In genomic region chrX:40016702-40017101, GRCh38 we compare ENCODE assay signal across 13 cellular contexts.
DNase-seq lines count a peak whose midpoint lies in the region; ATAC-seq, FAIRE-seq and TF ChIP-seq lines count a peak whose summit lies in the region.
"Had no signal": no experiment of that assay in that cellular context is flagged by ENCODE, and none has a peak within 500 bp of the region (broad histone marks: within the 10 kb centered on the region; RNA-seq: fewer than 3 reads in every experiment).

No MANE protein-coding gene starts in this region.

- FAIRE-seq in GM19239 (lab: Jason Lieb, UNC): peak; percentile 73
- FAIRE-seq in GM12878 (lab: Jason Lieb, UNC): no peak

- H3K36me3 ChIP-seq in SK-N-SH (replicated peaks in 1 of 2; ENCODE audit: control insufficient read depth in 1 of 2, insufficient read depth in 2 of 2, low read length in 1 of 2): no peaks in the 10 kb centered on the region
- H3K36me3 ChIP-seq in BLaER1: no peaks in the 10 kb centered on the region; the same call in 1 of the 2 replicates
- H3K36me3 ChIP-seq in GM12878 (ENCODE audit: control insufficient read depth in 2 of 2, insufficient read depth in 2 of 2, low read length in 1 of 2): no peaks in the 10 kb centered on the region
- H3K36me3 ChIP-seq in Karpas-422 (ENCODE audit: insufficient read depth, low read length): no peaks in the 10 kb centered on the region
- H3K36me3 ChIP-seq: BE2C had no signal

- H3K9me2 ChIP-seq in SK-N-SH: no peaks in the 10 kb centered on the region
- H3K9me2 ChIP-seq in Karpas-422 (replicated peaks; ENCODE audit: insufficient read depth, low read length): no peaks in the 10 kb centered on the region

- TF ChIP-seq EP300 in SK-N-SH (IDR thresholded peaks at IDR 0.05; ENCODE audit: borderline replicate concordance in 1 of 2, low read depth in 1 of 2, low read length in 1 of 2) (no peak), GM12878 (IDR thresholded peaks at IDR 0.05; ENCODE audit: borderline replicate concordance in 1 of 2, control insufficient read depth in 1 of 2, low read depth in 2 of 2, low read length in 2 of 2) (no peak)

- DNase-seq in SK-N-SH: no peak
- DNase-seq in GM19239 (ENCODE audit: insufficient read length, low spot score): no peak
- DNase-seq in GM12878 (ENCODE audit: low read depth, low spot score): no peak
- DNase-seq in stimulated activated CD4-positive, alpha-beta T cell treated with anti-CD3 and anti-CD28 coated beads, Interleukin-4, amount 100 ng/mL, for 1 hour: no peak
- DNase-seq in NCI-H82 (lab: John Stamatoyannopoulos, UW): no peak
- DNase-seq in Karpas-422: no peak
- DNase-seq: BE2C; Caco-2; CD8-positive, alpha-beta memory T cell; HCEC 1CT had no signal

- RAD21 ChIA-PET in GM12878 (lab: Charles Lee; ENCODE audit: unreplicated experiment): interaction anchor here (0.8 kb wide), 2 partner anchors 82 to 203 kb away, joined by 4 to 5 read pairs; no protein-coding TSS in a partner anchor

- TF ChIP-seq CTCF in SK-N-SH (IDR thresholded peaks at IDR 0.05): no peak
- no peak for TF ChIP-seq CTCF in GM12878 (IDR thresholded peaks at IDR 0.05 in 2 of 3, conservative IDR thresholded peaks at IDR 0.05 in 1 of 3; ENCODE audit: control insufficient read depth in 2 of 3, extremely low read depth in 1 of 3, insufficient read depth in 1 of 3, low read depth in 3 of 3, low read length in 3 of 3)

- SMC1A ChIA-PET in GM12878 (lab: Charles Lee; ENCODE audit: uncharacterized antibody, unreplicated experiment): no interaction called here

- TF ChIP-seq POLR2A in GM12878 (IDR thresholded peaks at IDR 0.05; ENCODE audit: low read depth, low read length): no peak

- H3K4me1 ChIP-seq in SK-N-SH (ENCODE audit: control insufficient read depth in 1 of 2, insufficient read depth in 2 of 2, low read depth in 1 of 2, low read length in 1 of 2): peaks cover 0 to 8% of the 10 kb centered on the region in 2 experiments; a peak in 1 of 4 replicates
- peaks cover 18% of the 10 kb centered on the region for H3K4me1 ChIP-seq in BLaER1
- peaks cover 5% of the 10 kb centered on the region; the same call in 1 of the 2 replicates for H3K4me1 ChIP-seq in GM12878 (ENCODE audit: control insufficient read depth, insufficient read depth, low read length)
- no peaks in the 10 kb centered on the region for H3K4me1 ChIP-seq in Karpas-422 (ENCODE audit: low read length)
- H3K4me1 ChIP-seq: BE2C had no signal

- H4K20me1 ChIP-seq in SK-N-SH (ENCODE audit: insufficient read depth) (no peaks in the 10 kb centered on the region), BLaER1 (no peaks in the 10 kb centered on the region), GM12878 (ENCODE audit: control insufficient read depth, insufficient read depth) (no peaks in the 10 kb centered on the region), Karpas-422 (ENCODE audit: insufficient read depth, low read depth, low read length) (no peaks in the 10 kb centered on the region)

- H3K27me3 ChIP-seq in SK-N-SH (ENCODE audit: insufficient read depth) (peaks cover 4% of the 10 kb centered on the region; the same call in 1 of the 2 replicates), BLaER1 (peaks cover 12% of the 10 kb centered on the region), GM12878 (replicated peaks in 1 of 2; ENCODE audit: control insufficient read depth in 2 of 2, insufficient read depth in 2 of 2, low read length in 1 of 2) (no peaks in the 10 kb centered on the region), Karpas-422 (ENCODE audit: low read length) (no peaks in the 10 kb centered on the region)
- H3K27me3 ChIP-seq: BE2C had no signal

- H3F3A ChIP-seq in SK-N-SH (replicated peaks; ENCODE audit: insufficient read depth): no peaks in the 10 kb centered on the region

- H3K4me3 ChIP-seq in SK-N-SH (ENCODE audit: low read depth in 2 of 2, low read length in 1 of 2) (no peak overlapping the region), BLaER1 (peak overlapping the region; percentile 28; the same call in 1 of the 2 replicates), GM12878 (no peak overlapping the region), Karpas-422 (ENCODE audit: low read length) (no peak overlapping the region)

- 34% methylated on average over 2 of the region's 2 CpGs for WGBS in SK-N-SH (ENCODE audit: low lambda C conversion rate)
- 18% methylated on average over 2 of the region's 2 CpGs for WGBS in GM12878 (ENCODE audit: insufficient coverage, insufficient replicate concordance, low lambda C conversion rate, missing lambda C conversion rate)

- TF ChIP-seq RAD21 in SK-N-SH (IDR thresholded peaks at IDR 0.05; ENCODE audit: low read length) (no peak), GM12878 (IDR thresholded peaks at IDR 0.05; ENCODE audit: insufficient read depth, low read depth, low read length) (no peak)

- no peak overlapping the region for H3K9ac ChIP-seq in SK-N-SH
- no peak overlapping the region for H3K9ac ChIP-seq in BLaER1
- no peak overlapping the region for H3K9ac ChIP-seq in GM12878 (ENCODE audit: control insufficient read depth, insufficient read depth, low read length)
- no peak overlapping the region for H3K9ac ChIP-seq in Karpas-422 (ENCODE audit: low read length)

- no peak overlapping the region for H2AFZ ChIP-seq in SK-N-SH (ENCODE audit: low read depth)
- H2AFZ ChIP-seq in GM12878 (ENCODE audit: control insufficient read depth, low read depth, low read length): no peak overlapping the region
- no peak overlapping the region for H2AFZ ChIP-seq in Karpas-422 (ENCODE audit: low read length)

- H3K4me2 ChIP-seq in SK-N-SH: no peak overlapping the region
- H3K4me2 ChIP-seq in BLaER1: no peak overlapping the region
- H3K4me2 ChIP-seq in GM12878 (ENCODE audit: control insufficient read depth, insufficient read depth): no peak overlapping the region
- H3K4me2 ChIP-seq in Karpas-422 (ENCODE audit: low read depth, low read length, poor library complexity, severe bottlenecking): no peak overlapping the region

- H3K79me2 ChIP-seq in SK-N-SH (ENCODE audit: insufficient read depth) (no peaks in the 10 kb centered on the region), GM12878 (ENCODE audit: control insufficient read depth, insufficient read depth, low read length) (no peaks in the 10 kb centered on the region), Karpas-422 (ENCODE audit: low read length) (no peaks in the 10 kb centered on the region)

- H3K9me3 ChIP-seq in SK-N-SH (no peaks in the 10 kb centered on the region), BLaER1 (peaks cover 56% of the 10 kb centered on the region), GM12878 (replicated peaks; ENCODE audit: control insufficient read depth, insufficient read depth, low read length) (peaks cover 11% of the 10 kb centered on the region), Karpas-422 (ENCODE audit: low read length) (no peaks in the 10 kb centered on the region)
- H3K9me3 ChIP-seq: BE2C, Caco-2 had no signal

- POLR2A ChIA-PET in SK-N-SH (lab: Yijun Ruan, JAX): interaction anchor here (0.6 kb wide), 1 partner anchor 52 kb away, joined by 3 read pairs; no protein-coding TSS in a partner anchor
- POLR2A ChIA-PET in GM12878 (lab: Charles Lee): no interaction called here

- intact Hi-C loops in GM12878 (cut with micrococcal nuclease; ENCODE audit: unreplicated experiment): loop anchor here (10.0 kb wide), 1 partner anchor 202 kb away; no protein-coding TSS in a partner anchor

- no TSS peak for BruUV-seq in GM12878 (replicated peaks; lab: Mats Ljungman, UMichigan)

- H3K27ac ChIP-seq in SK-N-SH (ENCODE audit: low read depth in 2 of 2, low read length in 1 of 2) (no peak overlapping the region), BLaER1 (no peak overlapping the region), GM12878 (ENCODE audit: control insufficient read depth, insufficient read depth) (no peak overlapping the region), Karpas-422 (ENCODE audit: low read length) (no peak overlapping the region)
- H3K27ac ChIP-seq: HL-60 had no signal

- CTCF ChIA-PET in SK-N-SH (lab: Yijun Ruan, JAX): no interaction called here
- CTCF ChIA-PET in GM12878 (lab: Yijun Ruan, JAX): no interaction called here

- in situ Hi-C loops in GM12878 (cut with MboI): no loop called here

- ATAC-seq in SK-N-SH treated with all-trans-retinoic acid at 6 μM for 48 hours (no peak), GM12878 (no peak)

TF ChIP-seq in SK-N-SH treated with all-trans-retinoic acid at 6 μM for 48 hours, 23 proteins besides CTCF, POLR2A, EP300 and RAD21:
- TF ChIP-seq ZNF565 (CRISPR knock-in tag; conservative IDR thresholded peaks at IDR 0.05; ENCODE audit: low read depth): peak; percentile 59; the same call in 1 of the 2 replicates
- TF ChIP-seq BACH2 (CRISPR knock-in tag; IDR thresholded peaks at IDR 0.05; ENCODE audit: borderline replicate concordance): no peak

TF ChIP-seq in SK-N-SH, 30 proteins besides CTCF, POLR2A, EP300 and RAD21 (continues in another document):
- TF ChIP-seq CHD2 (IDR thresholded peaks at IDR 0.05; ENCODE audit: low read length, partially characterized antibody): no peak
- no peak for TF ChIP-seq ELF1 (IDR thresholded peaks at IDR 0.05)
- TF ChIP-seq, protein P1, sequence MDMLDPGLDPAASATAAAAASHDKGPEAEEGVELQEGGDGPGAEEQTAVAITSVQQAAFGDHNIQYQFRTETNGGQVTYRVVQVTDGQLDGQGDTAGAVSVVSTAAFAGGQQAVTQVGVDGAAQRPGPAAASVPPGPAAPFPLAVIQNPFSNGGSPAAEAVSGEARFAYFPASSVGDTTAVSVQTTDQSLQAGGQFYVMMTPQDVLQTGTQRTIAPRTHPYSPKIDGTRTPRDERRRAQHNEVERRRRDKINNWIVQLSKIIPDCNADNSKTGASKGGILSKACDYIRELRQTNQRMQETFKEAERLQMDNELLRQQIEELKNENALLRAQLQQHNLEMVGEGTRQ (IDR thresholded peaks at IDR 0.05; ENCODE audit: borderline replicate concordance, low read depth, low read length): no peak
- no peak for TF ChIP-seq RCOR1 (IDR thresholded peaks at IDR 0.05; ENCODE audit: low read length)
- TF ChIP-seq EZH2phosphoT487 (IDR thresholded peaks at IDR 0.05; ENCODE audit: borderline replicate concordance, low read depth): no peak
- TF ChIP-seq FOSL2 (IDR thresholded peaks at IDR 0.05; ENCODE audit: borderline replicate concordance, low read depth): no peak

TF ChIP-seq in GM12878, 131 proteins besides CTCF, POLR2A, EP300 and RAD21:
- TF ChIP-seq SREBF2 (IDR thresholded peaks at IDR 0.05; ENCODE audit: low read length) (no peak), RUNX3 (IDR thresholded peaks at IDR 0.05; ENCODE audit: low read length) (0 out of 2 replicates have a peak, but pooled peaks have one; percentile 13), YY1 (IDR thresholded peaks at IDR 0.05; ENCODE audit: low read depth, low read length) (peak; percentile 84), SPI1 (IDR thresholded peaks at IDR 0.05; ENCODE audit: borderline replicate concordance, insufficient read depth, low read depth, low read length) (peak; percentile 38; the same call in 1 of the 2 replicates)
